9 cellular contexts compared by ENCODE assay signal in genomic region chr12:46830731-46831334, GRCh38. TPM values are rescaled to one million over a fixed set of nuclear protein-coding genes. Genes with fewer than 3 reads are reported as not detected.
DNase-seq lines count a peak whose midpoint lies in the region; FAIRE-seq and TF ChIP-seq lines count a peak whose summit lies in the region.
"Had no signal": no experiment of that assay in that cellular context is flagged by ENCODE, and none has a peak within 500 bp of the region (broad histone marks: within the 10 kb centered on the region; RNA-seq: fewer than 3 reads in every experiment).

No MANE protein-coding gene starts in this region.

- no peak for FAIRE-seq in bronchial epithelial cell (lab: Jason Lieb, UNC)
- FAIRE-seq in kidney (lab: Jason Lieb, UNC), result no peak
- no peak for FAIRE-seq in GM12891 (lab: Jason Lieb, UNC)

- no peak overlapping the region for H3K4me3 Mint-ChIP-seq in activated T-helper 2 cell treated with anti-CD3 and anti-CD28 coated beads, Interferon-gamma antibody, Interleukin-2, Interleukin-4, amounts not matched to agents 10 μg/mL and 5 μg/mL and 100 μg/mL, durations not matched to agents 14 hours and 24 hours and 36 hours (ENCODE audit: low read depth)

- peak overlapping the region in 1 of 2 donors; percentile 9 for H3K9ac ChIP-seq in kidney (ENCODE audit: low read length in 2 of 2)
- H3K9ac ChIP-seq: BLaER1 treated with 17β-estradiol and CSF1 and Interleukin-3, amounts not matched to agents 10 nM and 100 nM had no signal

- H3K4me1 ChIP-seq in kidney (ENCODE audit: control insufficient read depth in 1 of 2, insufficient read depth in 1 of 2, low read depth in 1 of 2, low read length in 2 of 2), result peaks cover 0 to 2% of the 10 kb centered on the region in 2 donors
- peaks cover 6 to 21% (median 13%) of the 10 kb centered on the region in 4 donors for H3K4me1 ChIP-seq in stomach
- H3K4me1 ChIP-seq: BLaER1 treated with 17β-estradiol and CSF1 and Interleukin-3, amounts not matched to agents 10 nM and 100 nM had no signal

- peaks cover 71% of the 10 kb centered on the region for H3K27me3 Mint-ChIP-seq in activated T-helper 2 cell treated with anti-CD3 and anti-CD28 coated beads, Interferon-gamma antibody, Interleukin-2, Interleukin-4, amounts not matched to agents 10 μg/mL and 5 μg/mL and 100 μg/mL, durations not matched to agents 14 hours and 24 hours and 36 hours (ENCODE audit: low read depth)

- H3K27me3 ChIP-seq in bronchial epithelial cell (ENCODE audit: control insufficient read depth, insufficient read depth, low read length) (no peaks in the 10 kb centered on the region), stomach (peaks cover 0 to 57% (median 24%) of the 10 kb centered on the region in 3 donors)
- H3K27me3 ChIP-seq: BLaER1 treated with 17β-estradiol and CSF1 and Interleukin-3, amounts not matched to agents 10 nM and 100 nM had no signal

- TF ChIP-seq EP300 in stomach (IDR thresholded peaks at IDR 0.05), result no peak

- H3K36me3 ChIP-seq in bronchial epithelial cell (ENCODE audit: control insufficient read depth, insufficient read depth, low read length) (no peaks in the 10 kb centered on the region), kidney (ENCODE audit: control insufficient read depth in 1 of 2, insufficient read depth in 2 of 2, low read length in 2 of 2) (no peaks in the 10 kb centered on the region), stomach (no peaks in the 10 kb centered on the region)
- H3K36me3 ChIP-seq: BLaER1 treated with 17β-estradiol and CSF1 and Interleukin-3, amounts not matched to agents 10 nM and 100 nM had no signal

- intact Hi-C loops in kidney (cut with DNase I), result no loop called here
- intact Hi-C loops in stomach (cut with DNase I; ENCODE audit: low total_unique reads), result no loop called here
- intact Hi-C loops in activated T-helper 2 cell treated with anti-CD3 and anti-CD28 coated beads, Interferon-gamma antibody, Interleukin-2, Interleukin-4, amounts not matched to agents 10 μg/mL and 5 μg/mL and 100 μg/mL, durations not matched to agents 14 hours and 24 hours and 36 hours (cut with micrococcal nuclease), result no loop called here

- 7 to 14% (median 10%) methylated on average over 26 to 28 of the region's 28 CpGs for WGBS in stomach, 5 donors

- H3K27ac Mint-ChIP-seq in activated T-helper 2 cell treated with anti-CD3 and anti-CD28 coated beads, Interferon-gamma antibody, Interleukin-2, Interleukin-4, amounts not matched to agents 10 μg/mL and 5 μg/mL and 100 μg/mL, durations not matched to agents 14 hours and 24 hours and 36 hours, result no peak overlapping the region

- no peak for TF ChIP-seq CTCF in bronchial epithelial cell (IDR thresholded peaks at IDR 0.05; ENCODE audit: insufficient read depth, low read length, severe bottlenecking)
- TF ChIP-seq CTCF in kidney (IDR thresholded peaks at IDR 0.05; ENCODE audit: borderline replicate concordance, extremely low read depth, insufficient read depth), result no peak
- TF ChIP-seq CTCF in stomach (IDR thresholded peaks at IDR 0.05), result no peak

- DNase-seq in NCI-H748 (lab: John Stamatoyannopoulos, UW; ENCODE audit: unreplicated experiment), result peak; percentile 26
- DNase-seq in NCI-H748 treated with DMSO at 0.1 percent for 48 hours (lab: John Stamatoyannopoulos, UW), result no peak
- peak; percentile 61 for DNase-seq in bronchial epithelial cell (ENCODE audit: low read depth)
- no peak for DNase-seq in kidney
- DNase-seq in stomach, result no peak
- DNase-seq in activated T-helper 2 cell treated with anti-CD3 and anti-CD28 coated beads, Interferon-gamma antibody, Interleukin-2, Interleukin-4, amounts not matched to agents 10 μg/mL and 5 μg/mL and 100 μg/mL, durations not matched to agents 14 hours and 24 hours and 36 hours (ENCODE audit: low spot score), result no peak
- no peak for DNase-seq in GM12891 (ENCODE audit: insufficient read length, low spot score)
- DNase-seq in activated CD4-positive, alpha-beta T cell treated with anti-CD3 and anti-CD28 coated beads for 4 hours, result no peak

- H3K36me3 Mint-ChIP-seq in activated T-helper 2 cell treated with anti-CD3 and anti-CD28 coated beads, Interferon-gamma antibody, Interleukin-2, Interleukin-4, amounts not matched to agents 10 μg/mL and 5 μg/mL and 100 μg/mL, durations not matched to agents 14 hours and 24 hours and 36 hours (ENCODE audit: low read depth), result no peaks in the 10 kb centered on the region

- TF ChIP-seq POLR2A in stomach (IDR thresholded peaks at IDR 0.05) (no peak), GM12891 (IDR thresholded peaks at IDR 0.05; ENCODE audit: low read depth, low read length) (no peak)

- no peaks in the 10 kb centered on the region for H3K9me3 ChIP-seq in kidney (ENCODE audit: control insufficient read depth in 1 of 2, low read length in 2 of 2)
- no peaks in the 10 kb centered on the region for H3K9me3 ChIP-seq in stomach

- no peak overlapping the region for H3K27ac ChIP-seq in kidney (ENCODE audit: low read depth in 2 of 2, low read length in 2 of 2)
- no peak overlapping the region for H3K27ac ChIP-seq in stomach
- H3K27ac ChIP-seq: BLaER1 treated with 17β-estradiol and CSF1 and Interleukin-3, amounts not matched to agents 10 nM and 100 nM had no signal

- H3K9me3 Mint-ChIP-seq in activated T-helper 2 cell treated with anti-CD3 and anti-CD28 coated beads, Interferon-gamma antibody, Interleukin-2, Interleukin-4, amounts not matched to agents 10 μg/mL and 5 μg/mL and 100 μg/mL, durations not matched to agents 14 hours and 24 hours and 36 hours, result no peaks in the 10 kb centered on the region

- H3K4me3 ChIP-seq in bronchial epithelial cell (ENCODE audit: low read depth, low read length) (peak overlapping the region; percentile 44), kidney (ENCODE audit: low read length in 2 of 2) (peak overlapping the region; percentile 42 to 54), stomach (peak overlapping the region; percentile 25 to 41 (median 33))
- H3K4me3 ChIP-seq: BLaER1 treated with 17β-estradiol and CSF1 and Interleukin-3, amounts not matched to agents 10 nM and 100 nM had no signal

- H3K4me1 Mint-ChIP-seq in activated T-helper 2 cell treated with anti-CD3 and anti-CD28 coated beads, Interferon-gamma antibody, Interleukin-2, Interleukin-4, amounts not matched to agents 10 μg/mL and 5 μg/mL and 100 μg/mL, durations not matched to agents 14 hours and 24 hours and 36 hours (ENCODE audit: low read depth), result peaks cover 7% of the 10 kb centered on the region

TF ChIP-seq in GM12891, 5 proteins besides CTCF, POLR2A, EP300 and RAD21:
- TF ChIP-seq PAX5 (IDR thresholded peaks at IDR 0.05; ENCODE audit: insufficient read depth, low read length, severe bottlenecking), result no peak
- no peak for TF ChIP-seq POLR2AphosphoS5 (IDR thresholded peaks at IDR 0.05; ENCODE audit: low read depth, low read length)
- no peak for TF ChIP-seq POU2F2 (IDR thresholded peaks at IDR 0.05; ENCODE audit: low read depth, low read length)
- no peak for TF ChIP-seq SPI1 (IDR thresholded peaks at IDR 0.05; ENCODE audit: low read depth, low read length)
- no peak for TF ChIP-seq TAF1 (IDR thresholded peaks at IDR 0.05; ENCODE audit: low read depth, low read length)

RNA-seq across cellular contexts. Expression of gene SLC38A4, which starts 5.0 kb away (rescaled TPM):
- total RNA-seq in bronchial epithelial cell (2.4 and 2.9 TPM in 2 replicates), kidney (0.66 TPM), stomach (10 to 100 TPM in 2 of 5 donors, not detected in 3; 15.6 to 16.7 TPM)
- polyA plus RNA-seq in kidney (ENCODE audit: insufficient read depth, low read depth, low replicate concordance) (7.4 TPM), stomach (1 to 10 TPM in 1 of 3 donors, under 1 TPM in 1, not detected in 1; 0.12 to 1.2 TPM)
- not detected in 2 replicates for total RNA-seq in activated T-helper 2 cell treated with anti-CD3 and anti-CD28 coated beads, Interferon-gamma antibody, Interleukin-2, Interleukin-4, amounts not matched to agents 10 μg/mL and 5 μg/mL and 100 μg/mL, durations not matched to agents 14 hours and 24 hours and 36 hours
- not detected for polyA plus RNA-seq in GM12891 (2012; ENCODE audit: low read depth, missing spikeins)

Comparison
In these comparisons a context has a peak if more than half of its experiments do, and no peak if none do; other contexts are left out.
1. DNase-seq: peak in NCI-H748 (single experiment) and bronchial epithelial cell (single experiment); none in NCI-H748 treated with DMSO at 0.1 percent for 48 hours (single experiment), kidney (single experiment), stomach (single experiment), activated T-helper 2 cell treated with anti-CD3 and anti-CD28 coated beads, Interferon-gamma antibody, Interleukin-2, Interleukin-4, amounts not matched to agents 10 μg/mL and 5 μg/mL and 100 μg/mL, durations not matched to agents 14 hours and 24 hours and 36 hours (single experiment), GM12891 (single experiment) and activated CD4-positive, alpha-beta T cell treated with anti-CD3 and anti-CD28 coated beads for 4 hours (0 of 2).
2. Peak in every context shown above with its lines, with median percentiles within 50 percentile points of each other: H3K4me3 ChIP-seq.